ENCODE assay signal across 8 cellular contexts in genomic region chr11:65413077-65413664, GRCh38. TPM values are rescaled to one million over a fixed set of nuclear protein-coding genes. Genes with fewer than 3 reads are reported as not detected.
A peak's percentile ranks its signal among the peaks of the same experiment; 100 is the strongest.
DNase-seq lines count a peak whose midpoint lies in the region; ATAC-seq and TF ChIP-seq lines count a peak whose summit lies in the region.
"Not testable (repeated sequence)": the region's sequence is repeated elsewhere in the genome, so short reads cannot be mapped to it uniquely, and the experiment has no call there.
"Had no signal": no experiment of that assay in that cellular context is flagged by ENCODE, and none has a peak within 500 bp of the region (broad histone marks: within the 10 kb centered on the region; RNA-seq: fewer than 3 reads in every experiment).

No MANE protein-coding gene starts in this region.

- peak overlapping the region; percentile 99 for H3K27ac ChIP-seq in OCI-LY1 (ENCODE audit: low read depth, low read length, poor library complexity, severe bottlenecking)
- H3K27ac ChIP-seq in coronary artery: peak overlapping the region in 1 of 2 donors; percentile 1
- H3K27ac ChIP-seq in heart left ventricle: peak overlapping the region in 9 of 12 donors; percentile 38 to 78 (median 68)
- not testable (repeated sequence) for H3K27ac ChIP-seq in right lobe of liver
- H3K27ac ChIP-seq in suprapubic skin: peak overlapping the region; percentile 63

- H4K20me1 ChIP-seq in OCI-LY1 (ENCODE audit: insufficient read depth, low read length): not testable (repeated sequence)

- not testable (repeated sequence) for TF ChIP-seq POLR2A in heart left ventricle (IDR thresholded peaks at IDR 0.05); right lobe of liver (IDR thresholded peaks at IDR 0.05); suprapubic skin (IDR thresholded peaks at IDR 0.05)

- not testable (repeated sequence) for H3K4me3 ChIP-seq in OCI-LY1 (ENCODE audit: low read depth, low read length, poor library complexity, severe bottlenecking); coronary artery; heart left ventricle; right lobe of liver; suprapubic skin

- H3K9ac ChIP-seq in OCI-LY1 (ENCODE audit: low read length): not testable (repeated sequence)

- not testable (repeated sequence) for TF ChIP-seq EP300 in suprapubic skin (IDR thresholded peaks at IDR 0.05)

- H3K36me3 Mint-ChIP-seq in activated naive CD8-positive, alpha-beta T cell treated with anti-CD3 and anti-CD28 coated beads, Interleukin-2, amount 10 ng/mL, durations not matched to agents 7 days and 5 days: not testable (repeated sequence)

- H3K4me1 ChIP-seq in OCI-LY1 (ENCODE audit: insufficient read depth, low read length, severe bottlenecking) (peaks cover 47% of the 10 kb centered on the region), heart left ventricle (peaks cover 5 to 48% (median 38%) of the 10 kb centered on the region in 12 donors), right lobe of liver (peaks cover 0 to 25% (median 7%) of the 10 kb centered on the region in 4 donors), suprapubic skin (peaks cover 47% of the 10 kb centered on the region)

- intact Hi-C loops in heart left ventricle (cut with DNase I): loop anchor here in 2 of 10 donors (10.0 kb wide), 1 partner anchor 48 kb away; no protein-coding TSS in a partner anchor
- intact Hi-C loops in right lobe of liver (cut with DNase I): loop anchor here (10.0 kb wide), 1 partner anchor 48 kb away; no protein-coding TSS in a partner anchor
- intact Hi-C loops in posterior vena cava (cut with DNase I): not testable (repeated sequence)

- WGBS in heart left ventricle, 4 donors: 86 to 90% (median 89%) methylated on average over 15 of the region's 15 CpGs
- WGBS in right lobe of liver (ENCODE audit: insufficient coverage, low coverage, low lambda C conversion rate, missing lambda C conversion rate): 86% methylated on average over 6 of the region's 15 CpGs
- 78% methylated on average over 15 of the region's 15 CpGs for WGBS in suprapubic skin

- not testable (repeated sequence) for H2AFZ ChIP-seq in OCI-LY1 (ENCODE audit: low read length)

- peak; percentile 9 for DNase-seq in activated naive CD8-positive, alpha-beta T cell treated with anti-CD3 and anti-CD28 coated beads, Interleukin-2, amount 10 ng/mL, durations not matched to agents 7 days and 5 days
- DNase-seq in coronary artery (ENCODE audit: low spot score) (peak; percentile 62), heart left ventricle (peak in 1 of 5 donors; percentile 36), right lobe of liver (peak; percentile 14 to 45 (median 37)), posterior vena cava (ENCODE audit: low spot score) (peak; percentile 73), suprapubic skin (ENCODE audit: low spot score in 2 of 2) (peak; percentile 60 to 73)

- not testable (repeated sequence) for H3K9me2 ChIP-seq in OCI-LY1 (ENCODE audit: low read depth, low read length)

- ATAC-seq in activated naive CD8-positive, alpha-beta T cell treated with anti-CD3 and anti-CD28 coated beads, Interleukin-2, amount 10 ng/mL, durations not matched to agents 7 days and 5 days (ENCODE audit: low read depth); heart left ventricle; right lobe of liver: not testable (repeated sequence)

- H3K4me1 Mint-ChIP-seq in activated naive CD8-positive, alpha-beta T cell treated with anti-CD3 and anti-CD28 coated beads, Interleukin-2, amount 10 ng/mL, durations not matched to agents 7 days and 5 days: peaks cover 23% of the 10 kb centered on the region

- H3K36me3 ChIP-seq in OCI-LY1 (ENCODE audit: insufficient read depth, low read length): peaks cover 48% of the 10 kb centered on the region
- peaks cover 0 to 55% (median 32%) of the 10 kb centered on the region in 9 donors for H3K36me3 ChIP-seq in heart left ventricle
- H3K36me3 ChIP-seq in right lobe of liver: peaks cover 0 to 16% (median 3%) of the 10 kb centered on the region in 4 donors
- peaks cover 48% of the 10 kb centered on the region for H3K36me3 ChIP-seq in suprapubic skin

- not testable (repeated sequence) for H3K9me3 ChIP-seq in OCI-LY1 (ENCODE audit: low read length); heart left ventricle; right lobe of liver; suprapubic skin

- not testable (repeated sequence) for H3K4me3 Mint-ChIP-seq in activated naive CD8-positive, alpha-beta T cell treated with anti-CD3 and anti-CD28 coated beads, Interleukin-2, amount 10 ng/mL, durations not matched to agents 7 days and 5 days

- POLR2A ChIA-PET in activated naive CD8-positive, alpha-beta T cell treated with anti-CD3 and anti-CD28 coated beads, Interleukin-2, amount 10 ng/mL, durations not matched to agents 7 days and 5 days (lab: Charles Lee): interaction anchor here (1.0 to 19.6 kb wide), 2 partner anchors 22 to 86 kb away, joined by 3 to 2884 read pairs; partner anchors contain the start of gene MALAT1

- TF ChIP-seq CTCF in OCI-LY1 (IDR thresholded peaks at IDR 0.05; ENCODE audit: low read length); coronary artery (IDR thresholded peaks at IDR 0.05); heart left ventricle (IDR thresholded peaks at IDR 0.05); right lobe of liver (IDR thresholded peaks at IDR 0.05); suprapubic skin (IDR thresholded peaks at IDR 0.05): not testable (repeated sequence)

- H3K27ac Mint-ChIP-seq in activated naive CD8-positive, alpha-beta T cell treated with anti-CD3 and anti-CD28 coated beads, Interleukin-2, amount 10 ng/mL, durations not matched to agents 7 days and 5 days: not testable (repeated sequence)

- not testable (repeated sequence) for H3K4me2 ChIP-seq in OCI-LY1 (ENCODE audit: low read length)

- not testable (repeated sequence) for H3K27me3 Mint-ChIP-seq in activated naive CD8-positive, alpha-beta T cell treated with anti-CD3 and anti-CD28 coated beads, Interleukin-2, amount 10 ng/mL, durations not matched to agents 7 days and 5 days

- not testable (repeated sequence) for H3F3A ChIP-seq in OCI-LY1 (ENCODE audit: insufficient read depth, low read length)

- H3K27me3 ChIP-seq in OCI-LY1 (ENCODE audit: insufficient read depth, low read length); heart left ventricle; right lobe of liver; suprapubic skin: not testable (repeated sequence)

- not testable (repeated sequence) for H3K9me3 Mint-ChIP-seq in activated naive CD8-positive, alpha-beta T cell treated with anti-CD3 and anti-CD28 coated beads, Interleukin-2, amount 10 ng/mL, durations not matched to agents 7 days and 5 days

- not testable (repeated sequence) for H3K79me2 ChIP-seq in OCI-LY1 (ENCODE audit: insufficient read depth, low read length)

RNA-seq across cellular contexts. Expression of gene NEAT1, which starts 9.4 kb away (rescaled TPM):
- total RNA-seq in activated naive CD8-positive, alpha-beta T cell treated with anti-CD3 and anti-CD28 coated beads, Interleukin-2, amount 10 ng/mL, durations not matched to agents 7 days and 5 days: 100 to 1,000 TPM; 402 to 407 TPM
- 100 to 1,000 TPM in 7 of 9 donors, 10 to 100 TPM in 2; 17.0 to 760 (median 507) TPM for total RNA-seq in heart left ventricle
- 100 to 1,000 TPM; 104 to 532 TPM for polyA plus RNA-seq in heart left ventricle
- total RNA-seq in right lobe of liver: 1,000 to 10,000 TPM in 2 of 6 experiments, 100 to 1,000 TPM in 4; 202 to 1,225 (median 767) TPM
- 1,000 to 10,000 TPM in 1 of 2 donors, 100 to 1,000 TPM in 1; 742 to 1,004 TPM for total RNA-seq in posterior vena cava
- 1,000 to 10,000 TPM in 1 of 4 donors, 100 to 1,000 TPM in 3; 336 to 2,041 (median 481) TPM for total RNA-seq in suprapubic skin

RNA-seq across cellular contexts. Expression of gene FRMD8, which starts 26.7 kb away (rescaled TPM):
- total RNA-seq in activated naive CD8-positive, alpha-beta T cell treated with anti-CD3 and anti-CD28 coated beads, Interleukin-2, amount 10 ng/mL, durations not matched to agents 7 days and 5 days: 10 to 100 TPM; 51.5 to 55.4 TPM
- total RNA-seq in heart left ventricle: 10 to 100 TPM in 7 of 9 donors, 1 to 10 TPM in 2; 6.1 to 24.1 (median 11.3) TPM
- polyA plus RNA-seq in heart left ventricle: 10 to 100 TPM in 1 of 2 donors, 1 to 10 TPM in 1; 8.0 to 16.3 TPM
- 10 to 100 TPM in 4 of 6 experiments, 1 to 10 TPM in 2; 7.7 to 17.1 (median 14.3) TPM for total RNA-seq in right lobe of liver
- 10 to 100 TPM; 19.0 to 20.7 TPM for total RNA-seq in posterior vena cava
- 100 to 1,000 TPM in 1 of 4 donors, 10 to 100 TPM in 3; 56.2 to 107 (median 81.5) TPM for total RNA-seq in suprapubic skin

RNA-seq across cellular contexts. Expression of gene SLC25A45, which starts 30.7 kb away (rescaled TPM):
- total RNA-seq in activated naive CD8-positive, alpha-beta T cell treated with anti-CD3 and anti-CD28 coated beads, Interleukin-2, amount 10 ng/mL, durations not matched to agents 7 days and 5 days: 10 to 100 TPM; 25.5 to 29.6 TPM
- total RNA-seq in heart left ventricle (10 to 100 TPM in 1 of 9 donors, 1 to 10 TPM in 8; 3.8 to 11.6 (median 6.6) TPM), right lobe of liver (10 to 100 TPM in 4 of 6 experiments, 1 to 10 TPM in 2; 7.5 to 17.5 (median 12.1) TPM), posterior vena cava (1 to 10 TPM; 6.1 to 9.6 TPM), suprapubic skin (1 to 10 TPM; 3.9 to 6.2 (median 4.7) TPM)
- polyA plus RNA-seq in heart left ventricle: 1 to 10 TPM; 3.8 to 6.6 TPM

RNA-seq across cellular contexts. Expression of gene TIGD3, which starts 58.6 kb away (rescaled TPM):
- total RNA-seq in activated naive CD8-positive, alpha-beta T cell treated with anti-CD3 and anti-CD28 coated beads, Interleukin-2, amount 10 ng/mL, durations not matched to agents 7 days and 5 days: 1 to 10 TPM in 1 of 2 experiments, under 1 TPM in 1; 0.97 to 1.2 TPM
- under 1 TPM in 7 of 9 donors, not detected in 2; 0.19 to 0.91 (median 0.47) TPM for total RNA-seq in heart left ventricle
- polyA plus RNA-seq in heart left ventricle: under 1 TPM; 0.29 to 0.42 TPM
- total RNA-seq in right lobe of liver: under 1 TPM in 3 of 6 experiments, not detected in 3; 0.10 to 0.28 (median 0.20) TPM
- not detected for total RNA-seq in posterior vena cava
- total RNA-seq in suprapubic skin: under 1 TPM in 3 of 4 donors, not detected in 1; 0.32 to 0.76 (median 0.64) TPM
- total RNA-seq: IMR-90 had no signal
